In genomic region chr22:37961062-37961461, GRCh38 we compare ENCODE assay signal across 17 cellular contexts. TPM values are rescaled to one million over a fixed set of nuclear protein-coding genes. Genes with fewer than 3 reads are reported as not detected.
A peak's percentile ranks its signal among the peaks of the same experiment; 100 is the strongest.
DNase-seq lines count a peak whose midpoint lies in the region; ATAC-seq and TF ChIP-seq lines count a peak whose summit lies in the region.
"Had no signal": no experiment of that assay in that cellular context is flagged by ENCODE, and none has a peak within 500 bp of the region (broad histone marks: within the 10 kb centered on the region; RNA-seq: fewer than 3 reads in every experiment).

No MANE protein-coding gene starts in this region.

- H3K27me3 Mint-ChIP-seq in WTC11 (ENCODE audit: low read depth): no peaks in the 10 kb centered on the region
- H3K27me3 Mint-ChIP-seq in effector memory CD8-positive, alpha-beta T cell: no peaks in the 10 kb centered on the region
- H3K27me3 Mint-ChIP-seq: CD4-positive, alpha-beta memory T cell had no signal

- H3K4me3 Mint-ChIP-seq in WTC11: no peak overlapping the region
- H3K4me3 Mint-ChIP-seq in effector memory CD8-positive, alpha-beta T cell: no peak overlapping the region
- H3K4me3 Mint-ChIP-seq in stimulated activated effector memory CD8-positive, alpha-beta T cell treated with anti-CD3 and anti-CD28 coated beads, Interleukin-12 subunit alpha, Interleukin-12 subunit beta, amount 100 ng/mL, for 72 hours: no peak overlapping the region
- H3K4me3 Mint-ChIP-seq: CD4-positive, alpha-beta memory T cell had no signal

- DNase-seq in WTC11 (ENCODE audit: low spot score) (no peak), spleen (no peak), NCI-H1105 treated with DMSO at 0.1 percent for 48 hours (lab: John Stamatoyannopoulos, UW) (no peak)
- DNase-seq in effector memory CD8-positive, alpha-beta T cell: no peak
- DNase-seq in stimulated activated effector memory CD8-positive, alpha-beta T cell treated with anti-CD3 and anti-CD28 coated beads, Interleukin-12 subunit alpha, Interleukin-12 subunit beta, amount 100 ng/mL, for 72 hours (ENCODE audit: low spot score in 2 of 2): no peak
- DNase-seq: C1 segment of cervical spinal cord; Caco-2; CD4-positive, alpha-beta memory T cell; DMS153; DND-41; GM23248; H7; HCEC 1CT had no signal

- no peak overlapping the region for H3K27ac Mint-ChIP-seq in WTC11
- peak overlapping the region; percentile 65 to 77 for H3K27ac Mint-ChIP-seq in effector memory CD8-positive, alpha-beta T cell
- H3K27ac Mint-ChIP-seq in stimulated activated effector memory CD8-positive, alpha-beta T cell treated with anti-CD3 and anti-CD28 coated beads, Interleukin-12 subunit alpha, Interleukin-12 subunit beta, amount 100 ng/mL, for 72 hours: peak overlapping the region; percentile 17

- intact Hi-C loops in spleen (cut with DNase I; ENCODE audit: low total_unique reads): loop anchor here (10.0 kb wide), 1 partner anchor 146 kb away; no protein-coding TSS in a partner anchor

- no peaks in the 10 kb centered on the region; the same call in 1 of the 2 replicates for H3K4me1 Mint-ChIP-seq in WTC11
- H3K4me1 Mint-ChIP-seq in effector memory CD8-positive, alpha-beta T cell (ENCODE audit: low read depth in 2 of 2): peaks cover 13 to 36% of the 10 kb centered on the region in 2 donors
- peaks cover 21% of the 10 kb centered on the region for H3K4me1 Mint-ChIP-seq in stimulated activated effector memory CD8-positive, alpha-beta T cell treated with anti-CD3 and anti-CD28 coated beads, Interleukin-12 subunit alpha, Interleukin-12 subunit beta, amount 100 ng/mL, for 72 hours

- H3K4me3 ChIP-seq in HEK293 (ENCODE audit: low read depth, low read length): no peak overlapping the region
- no peak overlapping the region for H3K4me3 ChIP-seq in spleen
- H3K4me3 ChIP-seq: GM23248 had no signal

- H3K9me3 ChIP-seq in HEK293 (ENCODE audit: control insufficient read depth, insufficient read depth, low read depth, low read length) (no peaks in the 10 kb centered on the region), spleen (no peaks in the 10 kb centered on the region)
- H3K9me3 ChIP-seq: Caco-2 had no signal

- H3K27ac ChIP-seq in HEK293 (ENCODE audit: extremely low read depth, low read depth, low read length) (no peak overlapping the region), spleen (no peak overlapping the region)
- H3K27ac ChIP-seq: GM23248 had no signal

- TF ChIP-seq CTCF in HEK293 (tag by site-specific recombination; IDR thresholded peaks at IDR 0.05) (no peak), WTC11 (IDR thresholded peaks at IDR 0.05) (no peak), spleen (IDR thresholded peaks at IDR 0.05 in 8 of 11, conservative IDR thresholded peaks at IDR 0.05 in 3 of 11) (no peak)

- peaks cover 69 to 84% of the 10 kb centered on the region in 2 experiments for H3K36me3 ChIP-seq in HEK293 (ENCODE audit: control insufficient read depth in 2 of 2, insufficient read depth in 1 of 2, low read length in 2 of 2)
- H3K36me3 ChIP-seq in spleen: peaks cover 3 to 97% (median 68%) of the 10 kb centered on the region in 6 donors

- no peaks in the 10 kb centered on the region for H3K4me1 ChIP-seq in HEK293 (ENCODE audit: control insufficient read depth, insufficient read depth, low read length)
- H3K4me1 ChIP-seq in spleen: peaks cover 0 to 27% (median 4%) of the 10 kb centered on the region in 6 donors
- H3K4me1 ChIP-seq: Caco-2 had no signal

- ATAC-seq in WTC11: no peak
- no peak for ATAC-seq in effector memory CD8-positive, alpha-beta T cell (replicated peaks)
- ATAC-seq in stimulated activated effector memory CD8-positive, alpha-beta T cell treated with anti-CD3 and anti-CD28 coated beads, Interleukin-12 subunit alpha, Interleukin-12 subunit beta, amount 100 ng/mL, for 72 hours: no peak

- H3K27me3 ChIP-seq in spleen (replicated peaks in 1 of 7): no peaks in the 10 kb centered on the region

- TF ChIP-seq POLR2A in spleen (IDR thresholded peaks at IDR 0.05): no peak

- CTCF ChIA-PET in HEK293 (lab: Yijun Ruan, JAX): interaction anchor here (0.5 to 0.6 kb wide), 2 partner anchors 79 to 456 kb away, joined by 3 to 6 read pairs; no protein-coding TSS in a partner anchor
- CTCF ChIA-PET in WTC11 (lab: Charles Lee): no interaction called here

- peaks cover 56% of the 10 kb centered on the region for H3K36me3 Mint-ChIP-seq in WTC11
- H3K36me3 Mint-ChIP-seq in effector memory CD8-positive, alpha-beta T cell (ENCODE audit: insufficient read depth): peaks cover 52% of the 10 kb centered on the region
- peaks cover 99% of the 10 kb centered on the region for H3K36me3 Mint-ChIP-seq in stimulated activated effector memory CD8-positive, alpha-beta T cell treated with anti-CD3 and anti-CD28 coated beads, Interleukin-12 subunit alpha, Interleukin-12 subunit beta, amount 100 ng/mL, for 72 hours

- 95 to 99% (median 98%) methylated on average over 4 of the region's 4 CpGs for whole genome bisulfite sequencing in spleen, 5 donors

- POLR2A ChIA-PET in HEK293 (lab: Yijun Ruan, JAX): no interaction called here
- POLR2A ChIA-PET in WTC11 (lab: Charles Lee): no interaction called here

- H3K9me3 Mint-ChIP-seq in WTC11: no peaks in the 10 kb centered on the region
- H3K9me3 Mint-ChIP-seq in effector memory CD8-positive, alpha-beta T cell: no peaks in the 10 kb centered on the region
- no peaks in the 10 kb centered on the region for H3K9me3 Mint-ChIP-seq in stimulated activated effector memory CD8-positive, alpha-beta T cell treated with anti-CD3 and anti-CD28 coated beads, Interleukin-12 subunit alpha, Interleukin-12 subunit beta, amount 100 ng/mL, for 72 hours

TF ChIP-seq in HEK293, 187 proteins besides CTCF, POLR2A, EP300 and RAD21:
- no peak for TF ChIP-seq ZNF624 (tag by site-specific recombination; IDR thresholded peaks at IDR 0.05)
- TF ChIP-seq ZNF121 (tag by site-specific recombination; IDR thresholded peaks at IDR 0.05): peak; percentile 88
- no peak for TF ChIP-seq ZBTB17 (tag by site-specific recombination; IDR thresholded peaks at IDR 0.05)
- TF ChIP-seq GFI1B (tag by site-specific recombination; IDR thresholded peaks at IDR 0.05): no peak

TF ChIP-seq in WTC11, 78 proteins besides CTCF, POLR2A, EP300 and RAD21:
- TF ChIP-seq NFYB (CRISPR knock-in tag; conservative IDR thresholded peaks at IDR 0.05; ENCODE audit: low read depth) (no peak), ZNF138 (CRISPR knock-in tag; conservative IDR thresholded peaks at IDR 0.05) (no peak), ZNF121 (CRISPR knock-in tag; IDR thresholded peaks at IDR 0.05) (peak; percentile 57; the same call in 1 of the 2 replicates)

RNA-seq across cellular contexts. Expression of gene POLR2F, which starts 7.6 kb away (rescaled TPM):
- total RNA-seq in WTC11 (2021) (128 to 138 TPM (median 132 TPM) in 3 replicates), spleen (10 to 100 TPM; 28.0 to 68.3 (median 35.5) TPM)
- 100 to 1,000 TPM in 1 of 3 donors, 10 to 100 TPM in 2; 82.1 to 111 (median 88.9) TPM for polyA plus RNA-seq in spleen

RNA-seq across cellular contexts. Expression of gene C22orf23, which starts 7.7 kb away (rescaled TPM):
- total RNA-seq in WTC11 (2021): 0.16 to 0.96 TPM (median 0.72 TPM) in 3 replicates
- total RNA-seq in spleen: not detected
- polyA plus RNA-seq in spleen: under 1 TPM; 0.04 to 0.16 (median 0.05) TPM
- total RNA-seq: Caco-2; CD4-positive, alpha-beta memory T cell had no signal
- polyA plus RNA-seq: CD4-positive, alpha-beta memory T cell had no signal

RNA-seq across cellular contexts. Expression of gene SOX10, which starts 23.3 kb away (rescaled TPM):
- total RNA-seq in WTC11 (2021) (2.7 to 3.6 TPM (median 3.0 TPM) in 3 replicates), spleen (under 1 TPM in 3 of 7 donors, not detected in 4; 0.13 to 0.25 (median 0.23) TPM)
- polyA plus RNA-seq in spleen: 1 to 10 TPM in 1 of 3 donors, under 1 TPM in 2; 0.09 to 1.8 (median 0.20) TPM
- total RNA-seq: A172; A673; Caco-2; CD4-positive, alpha-beta memory T cell; GM23248 had no signal
- polyA plus RNA-seq: BJ; CD4-positive, alpha-beta memory T cell; GM23248 had no signal

RNA-seq across cellular contexts. Expression of gene MICALL1, which starts 55.0 kb away (rescaled TPM):
- 34.1 to 47.2 TPM (median 38.6 TPM) in 3 replicates for total RNA-seq in WTC11 (2021)
- total RNA-seq in spleen: 10 to 100 TPM; 15.7 to 29.4 (median 21.8) TPM
- 10 to 100 TPM in 1 of 3 donors, 1 to 10 TPM in 2; 3.8 to 11.6 (median 4.1) TPM for polyA plus RNA-seq in spleen

Comparison
In these comparisons a context has a peak if more than half of its experiments do, and no peak if none do; other contexts are left out.
1. Of the 8 proteins assayed by ChIP-seq in both HEK293 and WTC11: peak only in HEK293: none; only in WTC11: none; in both: ZNF121; in neither: 7.